ENCODE assay signal across 8 cellular contexts in genomic region chr4:38759077-38759789, GRCh38. TPM values are rescaled to one million over a fixed set of nuclear protein-coding genes. Genes with fewer than 3 reads are reported as not detected.
A peak's percentile ranks its signal among the peaks of the same experiment; 100 is the strongest.
DNase-seq lines count a peak whose midpoint lies in the region; FAIRE-seq and TF ChIP-seq lines count a peak whose summit lies in the region.

No MANE protein-coding gene starts in this region.

- no peaks in the 10 kb centered on the region for H3K79me2 ChIP-seq in GM23248 (ENCODE audit: insufficient read depth)

- CTCF ChIA-PET in RWPE1 (lab: Yijun Ruan, JAX): interaction anchor here (0.6 to 2.1 kb wide), 15 partner anchors 11 to 662 kb away, joined by 3 to 20 read pairs (median 3); partner anchors contain the start of gene TLR10

- H3K27me3 ChIP-seq in GM23248 (replicated peaks; ENCODE audit: insufficient read depth) (0 out of 2 replicates have a peak, but pooled peaks cover 4% of the 10 kb centered on the region), tibial artery (no peaks in the 10 kb centered on the region)

- no peak overlapping the region for H3K4me3 ChIP-seq in GM23248
- H3K4me3 ChIP-seq in tibial artery: no peak overlapping the region

- FAIRE-seq in frontal cortex (lab: Jason Lieb, UNC): peak; percentile 99

- no peaks in the 10 kb centered on the region for H3K9me2 ChIP-seq in GM23248 (ENCODE audit: insufficient read depth)

- peak overlapping the region; percentile 61 for H2AFZ ChIP-seq in GM23248

- WGBS in GM23248 (ENCODE audit: low coverage in 1 of 2, low lambda C conversion rate in 2 of 2, missing lambda C conversion rate in 2 of 2), 2 experiments: 11 to 15% methylated on average over 8 of the region's 8 CpGs

- H3K27ac ChIP-seq in GM23248 (no peak overlapping the region), RWPE1 (no peak overlapping the region), tibial artery (no peak overlapping the region)

- no peaks in the 10 kb centered on the region for H4K20me1 ChIP-seq in GM23248 (ENCODE audit: insufficient read depth)

- H3K4me1 ChIP-seq in GM23248 (ENCODE audit: insufficient read depth) (no peaks in the 10 kb centered on the region), tibial artery (peaks cover 0 to 5% (median 3%) of the 10 kb centered on the region in 4 donors)

- in situ Hi-C loops in GM23248 (cut with MboI): no loop called here

- intact Hi-C loops in tibial artery (cut with DNase I; ENCODE audit: low total_unique reads): no loop called here

- 0 out of 2 replicates have a peak overlapping the region, but pooled peaks have one; percentile 8 for H3K9ac ChIP-seq in GM23248

- no peaks in the 10 kb centered on the region for H3F3A ChIP-seq in GM23248 (ENCODE audit: insufficient read depth)

- H3K4me2 ChIP-seq in GM23248 (ENCODE audit: unreplicated experiment): no peak overlapping the region

- TF ChIP-seq CTCF in RWPE1 (conservative IDR thresholded peaks at IDR 0.05; ENCODE audit: low read depth) (peak; percentile 68), tibial artery (IDR thresholded peaks at IDR 0.05) (peak; percentile 62 to 71)

- no peaks in the 10 kb centered on the region for H3K9me3 ChIP-seq in GM23248 (ENCODE audit: low read depth)
- H3K9me3 ChIP-seq in tibial artery: no peaks in the 10 kb centered on the region

- H3K36me3 ChIP-seq in GM23248 (ENCODE audit: low read depth) (no peaks in the 10 kb centered on the region), tibial artery (no peaks in the 10 kb centered on the region)

- DNase-seq in AG08396 (ENCODE audit: low spot score) (peak; percentile 63), GM23248 (peak; percentile 68), RWPE1 (ENCODE audit: low spot score) (peak; percentile 42), frontal cortex (ENCODE audit: low spot score in 2 of 2) (peak; percentile 58 to 66), occipital lobe (lab: John Stamatoyannopoulos, UW) (peak; percentile 69), tibial artery (peak; percentile 45 to 70), NCI-H2171 treated with DMSO at 0.1 percent for 48 hours (lab: John Stamatoyannopoulos, UW) (no peak)
- peak in 3 of 4 experiments; percentile 10 to 25 (median 15) for DNase-seq in activated naive CD4-positive, alpha-beta T cell (lab: John Stamatoyannopoulos, UW)

- POLR2A ChIA-PET in RWPE1 (lab: Yijun Ruan, JAX; ENCODE audit: low non-redundant PET): no interaction called here

RNA-seq across cellular contexts. Expression of gene TLR10, which starts 23.6 kb away (rescaled TPM):
- total RNA-seq in GM23248 (2014; rRNA removed; shearing (Covaris generic)): not detected in 2 replicates
- polyA plus RNA-seq in GM23248 (2016; fragmentation: Nextera tagmentation; extraction: Ambion mirVana): not detected in 2 replicates
- total RNA-seq in frontal cortex: 1.6 TPM
- total RNA-seq in occipital lobe: 2.5 TPM

RNA-seq across cellular contexts. Expression of gene TLR1, which starts 45.4 kb away (rescaled TPM):
- not detected in 2 replicates for total RNA-seq in GM23248 (2014; rRNA removed; shearing (Covaris generic))
- 0.11 TPM in 1 of 2 replicates, not detected in the other for polyA plus RNA-seq in GM23248 (2016; fragmentation: Nextera tagmentation; extraction: Ambion mirVana)
- total RNA-seq in frontal cortex (2.0 TPM), occipital lobe (10.5 TPM)
